Comparison of ENCODE assay signal across 20 cellular contexts in the genomic region with DNA sequence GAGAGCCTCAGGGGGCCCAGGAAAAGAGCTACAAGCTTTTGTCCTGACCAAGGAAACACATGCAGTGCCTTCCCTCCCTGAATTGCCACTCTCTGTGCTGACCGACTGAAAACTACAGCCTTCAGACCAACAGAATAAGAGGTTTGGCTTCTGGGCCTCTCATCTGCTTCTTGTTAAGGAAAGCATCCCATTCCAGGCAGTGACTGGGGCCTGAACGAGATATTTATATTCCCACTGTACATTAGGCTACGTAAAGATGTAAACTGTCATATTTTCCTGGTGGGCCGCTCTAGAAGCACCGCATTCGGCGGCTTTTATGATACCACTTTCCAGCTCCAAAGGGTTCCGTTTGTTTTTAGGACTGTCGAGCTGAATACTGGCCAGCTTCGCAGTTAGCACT.
"Had no signal": no experiment of that assay in that cellular context is flagged by ENCODE, and none has a peak within 500 bp of the region (broad histone marks: within the 10 kb centered on the region; RNA-seq: fewer than 3 reads in every experiment).

No MANE protein-coding gene starts in this region.

- H3K27me3 ChIP-seq: right atrium auricular region had no signal

- H3K4me1 Mint-ChIP-seq: activated CD4-positive, alpha-beta T cell treated with anti-CD3 and anti-CD28 coated beads, Interleukin-2, amount 10 ng/mL, durations not matched to agents 24 days and 14 days; activated naive CD8-positive, alpha-beta T cell treated with anti-CD3 and anti-CD28 coated beads for 36 hours; activated T-helper 17 cell treated with anti-CD3 and anti-CD28 coated beads, Interleukin-2, amount 50 U/mL, for 72 hours; stimulated activated naive CD8-positive, alpha-beta T cell treated with anti-CD3 and anti-CD28 coated beads, Interleukin-15, amount 100 ng/mL, for 72 hours had no signal

- H3K27ac Mint-ChIP-seq: activated CD4-positive, alpha-beta T cell treated with anti-CD3 and anti-CD28 coated beads, Interleukin-2, amount 10 ng/mL, durations not matched to agents 24 days and 14 days; activated CD8-positive, alpha-beta T cell treated with anti-CD3 and anti-CD28 coated beads for 36 hours; activated naive CD8-positive, alpha-beta T cell treated with anti-CD3 and anti-CD28 coated beads for 36 hours; activated T-helper 17 cell treated with anti-CD3 and anti-CD28 coated beads, Interleukin-2, amount 50 U/mL, for 72 hours; nephron progenitor cell; stimulated activated naive CD8-positive, alpha-beta T cell treated with anti-CD3 and anti-CD28 coated beads, Interleukin-15, amount 100 ng/mL, for 72 hours had no signal

- DNase-seq: activated CD4-positive, alpha-beta T cell treated with anti-CD3 and anti-CD28 coated beads, Interleukin-2, amount 10 ng/mL, durations not matched to agents 24 days and 14 days; activated CD4-positive, CD25-positive, alpha-beta regulatory T cell; activated CD8-positive, alpha-beta T cell treated with anti-CD3 and anti-CD28 coated beads for 36 hours; activated naive CD4-positive, alpha-beta T cell; activated naive CD8-positive, alpha-beta T cell treated with anti-CD3 and anti-CD28 coated beads for 36 hours; activated T-cell treated with anti-CD3 and anti-CD28 coated beads, Interleukin-2, amount 50 U/mL, for 1 hour; amygdala; caudate nucleus; erythroblast; hippocampal formation; left cardiac atrium; lower lobe of right lung; nephron progenitor cell; stimulated activated naive CD8-positive, alpha-beta T cell treated with anti-CD3 and anti-CD28 coated beads, Interleukin-15, amount 100 ng/mL, for 72 hours; T-helper 1 cell; T-helper 9 cell had no signal

- H3K27ac ChIP-seq: lower lobe of right lung, right atrium auricular region had no signal

- H3K36me3 ChIP-seq: lower lobe of right lung had no signal

- H3K27me3 Mint-ChIP-seq: activated CD8-positive, alpha-beta T cell treated with anti-CD3 and anti-CD28 coated beads for 36 hours; activated naive CD8-positive, alpha-beta T cell treated with anti-CD3 and anti-CD28 coated beads for 36 hours; activated T-helper 17 cell treated with anti-CD3 and anti-CD28 coated beads, Interleukin-2, amount 50 U/mL, for 72 hours; stimulated activated naive CD8-positive, alpha-beta T cell treated with anti-CD3 and anti-CD28 coated beads, Interleukin-15, amount 100 ng/mL, for 72 hours had no signal

- H3K4me3 Mint-ChIP-seq: activated CD4-positive, alpha-beta T cell treated with anti-CD3 and anti-CD28 coated beads, Interleukin-2, amount 10 ng/mL, durations not matched to agents 24 days and 14 days; activated CD8-positive, alpha-beta T cell treated with anti-CD3 and anti-CD28 coated beads for 36 hours; activated naive CD8-positive, alpha-beta T cell treated with anti-CD3 and anti-CD28 coated beads for 36 hours; activated T-helper 17 cell treated with anti-CD3 and anti-CD28 coated beads, Interleukin-2, amount 50 U/mL, for 72 hours; nephron progenitor cell; stimulated activated naive CD8-positive, alpha-beta T cell treated with anti-CD3 and anti-CD28 coated beads, Interleukin-15, amount 100 ng/mL, for 72 hours had no signal

- H3K9me3 ChIP-seq: lower lobe of right lung, right atrium auricular region had no signal

- H3K9me3 Mint-ChIP-seq: activated CD4-positive, alpha-beta T cell treated with anti-CD3 and anti-CD28 coated beads, Interleukin-2, amount 10 ng/mL, durations not matched to agents 24 days and 14 days; activated CD8-positive, alpha-beta T cell treated with anti-CD3 and anti-CD28 coated beads for 36 hours; activated naive CD8-positive, alpha-beta T cell treated with anti-CD3 and anti-CD28 coated beads for 36 hours; activated T-helper 17 cell treated with anti-CD3 and anti-CD28 coated beads, Interleukin-2, amount 50 U/mL, for 72 hours; nephron progenitor cell; stimulated activated naive CD8-positive, alpha-beta T cell treated with anti-CD3 and anti-CD28 coated beads, Interleukin-15, amount 100 ng/mL, for 72 hours had no signal

- ATAC-seq: activated CD8-positive, alpha-beta T cell treated with anti-CD3 and anti-CD28 coated beads for 36 hours; activated T-helper 17 cell treated with anti-CD3 and anti-CD28 coated beads, Interleukin-2, amount 50 U/mL, for 72 hours; left cardiac atrium; lower lobe of right lung; SK-N-SH treated with all-trans-retinoic acid at 6 μM for 48 hours; stimulated activated naive CD8-positive, alpha-beta T cell treated with anti-CD3 and anti-CD28 coated beads, Interleukin-15, amount 100 ng/mL, for 72 hours had no signal

- H3K36me3 Mint-ChIP-seq: activated naive CD8-positive, alpha-beta T cell treated with anti-CD3 and anti-CD28 coated beads for 36 hours had no signal

- H3K4me1 ChIP-seq: lower lobe of right lung had no signal

- H3K4me3 ChIP-seq: lower lobe of right lung, right atrium auricular region, skin epidermis had no signal
